Comparison of ENCODE assay signal across 1 cellular context in the genomic region with DNA sequence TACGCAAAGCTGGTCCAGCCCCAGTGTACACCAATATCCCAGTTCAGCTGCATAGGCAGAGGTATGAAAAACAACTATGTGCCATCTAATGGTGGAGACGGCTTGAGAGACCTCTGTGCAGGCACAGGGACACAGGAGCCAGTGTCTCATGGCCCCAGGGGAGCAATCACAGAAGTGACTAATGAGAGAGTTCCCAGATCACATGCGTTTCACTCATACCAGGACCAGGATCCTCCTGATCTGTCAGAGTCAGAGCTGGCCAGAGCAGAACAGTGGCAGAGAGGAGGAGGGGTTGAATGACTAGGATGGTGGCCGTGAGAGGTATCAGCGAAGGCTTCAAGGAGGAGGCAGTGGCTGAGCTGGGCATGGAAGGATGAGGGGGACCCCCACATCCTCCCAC.
TF ChIP-seq lines count a peak whose summit lies in the region.

No MANE protein-coding gene starts in this region.

TF ChIP-seq in H1, 55 proteins besides CTCF, POLR2A, EP300 and RAD21:
- TF ChIP-seq KDM4A (IDR thresholded peaks at IDR 0.05; ENCODE audit: low read depth, low read length, severe bottlenecking), result no peak
